In the genomic region with DNA sequence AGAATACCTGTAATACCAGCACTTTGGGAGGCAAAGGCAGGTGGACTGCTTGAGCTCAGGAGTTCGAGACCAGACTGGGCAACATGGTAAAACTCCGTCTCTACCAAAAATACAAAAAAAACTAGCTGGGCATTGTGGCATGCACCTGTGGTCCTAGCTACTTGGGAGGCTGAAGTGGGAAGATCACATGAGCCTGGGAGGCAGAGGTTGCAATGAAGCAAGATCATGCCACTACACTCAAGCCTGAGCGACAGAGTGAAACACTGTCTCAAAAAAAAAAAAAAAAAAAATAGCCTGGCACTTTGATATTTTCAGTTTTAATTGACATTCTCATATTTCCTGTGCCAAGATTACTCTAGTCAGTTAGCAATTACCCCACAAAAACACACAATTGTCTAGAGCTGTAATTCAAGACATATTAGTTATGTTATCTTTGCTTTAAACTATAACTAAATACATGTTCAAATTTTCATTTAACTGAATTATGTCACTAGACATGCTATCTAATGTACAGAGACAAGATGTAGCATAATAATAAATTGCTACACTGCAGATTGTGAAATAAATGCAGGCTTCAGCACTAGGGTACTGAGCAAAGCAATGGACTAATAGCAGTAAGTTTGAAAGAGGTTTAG, we compare ENCODE assay signal across 14 cellular contexts.
DNase-seq lines count a peak whose midpoint lies in the region; ATAC-seq and TF ChIP-seq lines count a peak whose summit lies in the region.
"Had no signal": no experiment of that assay in that cellular context is flagged by ENCODE, and none has a peak within 500 bp of the region (broad histone marks: within the 10 kb centered on the region; RNA-seq: fewer than 3 reads in every experiment).

No MANE protein-coding gene starts in this region.

- no peaks in the 10 kb centered on the region for H3K36me3 ChIP-seq in BLaER1 treated with 17β-estradiol and CSF1 and Interleukin-3, amounts not matched to agents 10 nM and 100 nM
- H3K36me3 ChIP-seq in SK-N-SH (replicated peaks in 1 of 2; ENCODE audit: control insufficient read depth in 1 of 2, insufficient read depth in 2 of 2, low read length in 1 of 2), result no peaks in the 10 kb centered on the region

- no peaks in the 10 kb centered on the region for H3K27me3 ChIP-seq in BLaER1 treated with 17β-estradiol and CSF1 and Interleukin-3, amounts not matched to agents 10 nM and 100 nM
- H3K27me3 ChIP-seq in SK-N-SH (ENCODE audit: insufficient read depth), result no peaks in the 10 kb centered on the region

- no peaks in the 10 kb centered on the region for H3F3A ChIP-seq in SK-N-SH (replicated peaks; ENCODE audit: insufficient read depth)

- CTCF ChIA-PET in SK-N-SH (lab: Yijun Ruan, JAX), result interaction anchor here (0.9 to 1.3 kb wide), 2 partner anchors 13 to 53 kb away, joined by 3 read pairs; no protein-coding TSS in a partner anchor

- peak overlapping the region; percentile 18 to 73 (median 26) for H3K27ac Mint-ChIP-seq in nephron

- no peak for TF ChIP-seq RAD21 in SK-N-SH (IDR thresholded peaks at IDR 0.05; ENCODE audit: low read length)

- 74% methylated on average over 3 of the region's 3 CpGs for WGBS in SK-N-SH (ENCODE audit: low lambda C conversion rate)

- TF ChIP-seq EP300 in SK-N-SH (IDR thresholded peaks at IDR 0.05; ENCODE audit: borderline replicate concordance in 1 of 2, low read depth in 1 of 2, low read length in 1 of 2), result peak in 1 of 2 experiments; percentile 67; a peak in 2 of 4 replicates

- no peaks in the 10 kb centered on the region for H3K9me2 ChIP-seq in SK-N-SH

- POLR2A ChIA-PET in SK-N-SH (lab: Yijun Ruan, JAX), result interaction anchor here (0.7 kb wide), 1 partner anchor 1017 kb away, joined by 5 read pairs; no protein-coding TSS in a partner anchor

- ATAC-seq in GM19395 (IDR thresholded peaks at IDR 0.05; ENCODE audit: unreplicated experiment), result no peak

- H3K27me3 Mint-ChIP-seq in nephron (ENCODE audit: low read depth), result no peaks in the 10 kb centered on the region

- TF ChIP-seq CTCF in SK-N-SH (IDR thresholded peaks at IDR 0.05), result no peak
- TF ChIP-seq CTCF in nephron (IDR thresholded peaks at IDR 0.05; ENCODE audit: unreplicated experiment in 3 of 3), result no peak

- no peak overlapping the region for H3K9ac ChIP-seq in BLaER1 treated with 17β-estradiol and CSF1 and Interleukin-3, amounts not matched to agents 10 nM and 100 nM
- no peak overlapping the region for H3K9ac ChIP-seq in SK-N-SH

- no peak overlapping the region for H3K4me3 ChIP-seq in BLaER1 treated with 17β-estradiol and CSF1 and Interleukin-3, amounts not matched to agents 10 nM and 100 nM
- H3K4me3 ChIP-seq in SK-N-SH (ENCODE audit: low read depth in 2 of 2, low read length in 1 of 2), result no peak overlapping the region

- H3K4me2 ChIP-seq in BLaER1 treated with 17β-estradiol and CSF1 and Interleukin-3, amounts not matched to agents 10 nM and 100 nM, result peak overlapping the region in 7 of 11 experiments; percentile 18 to 61 (median 50); a peak in 11 of 22 replicates
- no peak overlapping the region for H3K4me2 ChIP-seq in SK-N-SH

- H3K9me3 Mint-ChIP-seq in nephron, result no peaks in the 10 kb centered on the region

- H4K20me1 ChIP-seq in BLaER1 treated with 17β-estradiol and CSF1 and Interleukin-3, amounts not matched to agents 10 nM and 100 nM, result no peaks in the 10 kb centered on the region
- H4K20me1 ChIP-seq in SK-N-SH (ENCODE audit: insufficient read depth), result no peaks in the 10 kb centered on the region

- no peak overlapping the region for H3K27ac ChIP-seq in BLaER1 treated with 17β-estradiol and CSF1 and Interleukin-3, amounts not matched to agents 10 nM and 100 nM
- H3K27ac ChIP-seq in SK-N-SH (ENCODE audit: low read depth in 2 of 2, low read length in 1 of 2), result peak overlapping the region in 1 of 2 experiments; percentile 25; a peak in 2 of 4 replicates

- H3K36me3 Mint-ChIP-seq in nephron (ENCODE audit: low read depth), result no peaks in the 10 kb centered on the region

- H2AFZ ChIP-seq in SK-N-SH (ENCODE audit: low read depth), result no peak overlapping the region

- peaks cover 41% of the 10 kb centered on the region for H3K4me1 Mint-ChIP-seq in nephron

- H3K4me3 Mint-ChIP-seq in nephron, result no peak overlapping the region

- peaks cover 0 to 5% (median 0%) of the 10 kb centered on the region in 11 experiments; a peak in 3 of 22 replicates for H3K9me3 ChIP-seq in BLaER1 treated with 17β-estradiol and CSF1 and Interleukin-3, amounts not matched to agents 10 nM and 100 nM (replicated peaks in 1 of 11)
- no peaks in the 10 kb centered on the region for H3K9me3 ChIP-seq in SK-N-SH

- H3K4me1 ChIP-seq in BLaER1 treated with 17β-estradiol and CSF1 and Interleukin-3, amounts not matched to agents 10 nM and 100 nM, result peaks cover 0 to 29% (median 17%) of the 10 kb centered on the region in 10 experiments; a peak in 13 of 20 replicates
- H3K4me1 ChIP-seq in SK-N-SH (ENCODE audit: control insufficient read depth in 1 of 2, insufficient read depth in 2 of 2, low read depth in 1 of 2, low read length in 1 of 2), result peaks cover 0 to 13% of the 10 kb centered on the region in 2 experiments; a peak in 2 of 4 replicates

- no peaks in the 10 kb centered on the region for H3K79me2 ChIP-seq in SK-N-SH (ENCODE audit: insufficient read depth)

- DNase-seq in NCI-H2081 (lab: John Stamatoyannopoulos, UW), result peak; percentile 7 to 47
- no peak for DNase-seq in NCI-H2081 treated with DMSO at 0.1 percent for 48 hours (lab: John Stamatoyannopoulos, UW)
- DNase-seq in SK-N-SH, result no peak
- no peak for DNase-seq in activated T-cell treated with anti-CD3 and anti-CD28 coated beads, Interleukin-2, amount 50 U/mL, for 48 hours
- no peak for DNase-seq in COLO668 (lab: John Stamatoyannopoulos, UW; ENCODE audit: unreplicated experiment)
- DNase-seq: GF-D8, GOT3, NCI-H1436, NCI-H2029, NCI-H345, OCI-M1 had no signal

TF ChIP-seq in SK-N-SH, 30 proteins besides CTCF, POLR2A, EP300 and RAD21:
- TF ChIP-seq TCF12 (IDR thresholded peaks at IDR 0.05) (no peak), GATA2 (CRISPR knock-in tag; IDR thresholded peaks at IDR 0.05) (peak; percentile 37; the same call in 1 of the 2 replicates)

Comparison
In these comparisons a context has a peak if more than half of its experiments do, and no peak if none do; other contexts are left out.
1. DNase-seq: peak in NCI-H2081 (2 of 2); none in NCI-H2081 treated with DMSO at 0.1 percent for 48 hours (single experiment), SK-N-SH (single experiment), activated T-cell treated with anti-CD3 and anti-CD28 coated beads, Interleukin-2, amount 50 U/mL, for 48 hours (0 of 2) and COLO668 (single experiment).